In genomic region chr17:27824176-27824575, GRCh38 we compare ENCODE assay signal across 24 cellular contexts. TPM values are rescaled to one million over a fixed set of nuclear protein-coding genes. Genes with fewer than 3 reads are reported as not detected.
DNase-seq lines count a peak whose midpoint lies in the region; ATAC-seq and TF ChIP-seq lines count a peak whose summit lies in the region.
"Had no signal": no experiment of that assay in that cellular context is flagged by ENCODE, and none has a peak within 500 bp of the region (broad histone marks: within the 10 kb centered on the region; RNA-seq: fewer than 3 reads in every experiment).

No MANE protein-coding gene starts in this region.

- H3K27ac ChIP-seq in esophagus muscularis mucosa (replicated peaks in 1 of 4) = no peak overlapping the region
- no peak overlapping the region for H3K27ac ChIP-seq in gastrocnemius medialis
- H3K27ac ChIP-seq: A549; BLaER1 treated with 17β-estradiol and CSF1 and Interleukin-3, amounts not matched to agents 10 nM and 100 nM had no signal

- in situ Hi-C loops in gastrocnemius medialis (cut with MboI; ENCODE audit: low sequenced_read_pairs in 4 of 4) = no loop called here

- H3K4me3 ChIP-seq in esophagus muscularis mucosa = no peak overlapping the region
- no peak overlapping the region for H3K4me3 ChIP-seq in gastrocnemius medialis
- H3K4me3 ChIP-seq: A549; BLaER1 treated with 17β-estradiol and CSF1 and Interleukin-3, amounts not matched to agents 10 nM and 100 nM; GM12878; GM23338 had no signal

- H3K27me3 ChIP-seq in esophagus muscularis mucosa = no peaks in the 10 kb centered on the region
- no peaks in the 10 kb centered on the region for H3K27me3 ChIP-seq in gastrocnemius medialis
- H3K27me3 ChIP-seq: BE2C; BLaER1 treated with 17β-estradiol and CSF1 and Interleukin-3, amounts not matched to agents 10 nM and 100 nM had no signal

- intact Hi-C loops in esophagus muscularis mucosa (cut with DNase I) = no loop called here
- intact Hi-C loops in gastrocnemius medialis (cut with DNase I; ENCODE audit: low total_unique reads) = no loop called here

- no peaks in the 10 kb centered on the region for H3K36me3 ChIP-seq in esophagus muscularis mucosa
- H3K36me3 ChIP-seq in gastrocnemius medialis = no peaks in the 10 kb centered on the region
- H3K36me3 ChIP-seq: BE2C had no signal

- ATAC-seq in gastrocnemius medialis = no peak
- ATAC-seq: A549, GM12878, GM23338, HCT116 had no signal

- H3K4me1 Mint-ChIP-seq in osteocyte (ENCODE audit: unreplicated experiment) = no peaks in the 10 kb centered on the region
- H3K4me1 Mint-ChIP-seq: CD8-positive, alpha-beta memory T cell; GM23338; H9 had no signal

- no peak for TF ChIP-seq EP300 in esophagus muscularis mucosa (IDR thresholded peaks at IDR 0.05)

- TF ChIP-seq POLR2A in esophagus muscularis mucosa (IDR thresholded peaks at IDR 0.05; ENCODE audit: low read depth) = no peak
- TF ChIP-seq POLR2A in gastrocnemius medialis (IDR thresholded peaks at IDR 0.05) = no peak

- H3K36me3 Mint-ChIP-seq in osteocyte (ENCODE audit: unreplicated experiment) = no peaks in the 10 kb centered on the region
- H3K36me3 Mint-ChIP-seq: CD14-positive monocyte had no signal

- WGBS in esophagus muscularis mucosa = 84% methylated on average over 2 of the region's 2 CpGs

- H3K9me3 ChIP-seq in esophagus muscularis mucosa (peaks cover 0 to 4% (median 0%) of the 10 kb centered on the region in 4 donors), gastrocnemius medialis (no peaks in the 10 kb centered on the region)
- H3K9me3 ChIP-seq: A549, BE2C had no signal

- DNase-seq in NCI-H510A treated with DMSO at 0.1 percent for 48 hours (lab: John Stamatoyannopoulos, UW) = peak; percentile 33
- no peak for DNase-seq in NCI-H510A (lab: John Stamatoyannopoulos, UW)
- DNase-seq in esophagus muscularis mucosa (ENCODE audit: extremely low spot score) = peak; percentile 66
- peak; percentile 73 for DNase-seq in osteocyte (ENCODE audit: extremely low spot score, unreplicated experiment)
- no peak for DNase-seq in gastrocnemius medialis
- DNase-seq in stimulated activated CD4-positive, alpha-beta T cell treated with anti-CD3 and anti-CD28 coated beads, Interleukin-4, amount 100 ng/mL, for 4 hours = no peak
- DNase-seq: 8988T; ACHN; AML-193; BE2C; Calu3; CD4-positive, alpha-beta T cell; CD8-positive, alpha-beta memory T cell; COR-L47; DMS79; EL; GDM1; H9 had no signal

- H3K9me3 Mint-ChIP-seq in osteocyte (ENCODE audit: unreplicated experiment) = peaks cover 4% of the 10 kb centered on the region

- H3K4me1 ChIP-seq in esophagus muscularis mucosa (no peaks in the 10 kb centered on the region), gastrocnemius medialis (no peaks in the 10 kb centered on the region)
- H3K4me1 ChIP-seq: A549; BE2C; BLaER1 treated with 17β-estradiol and CSF1 and Interleukin-3, amounts not matched to agents 10 nM and 100 nM had no signal

- TF ChIP-seq CTCF in esophagus muscularis mucosa (IDR thresholded peaks at IDR 0.05) (no peak), osteocyte (IDR thresholded peaks at IDR 0.05) (no peak), gastrocnemius medialis (IDR thresholded peaks at IDR 0.05 in 4 of 5, conservative IDR thresholded peaks at IDR 0.05 in 1 of 5) (no peak)

- peaks cover 19% of the 10 kb centered on the region for H3K27me3 Mint-ChIP-seq in osteocyte (ENCODE audit: unreplicated experiment)
- H3K27me3 Mint-ChIP-seq: CD4-positive, alpha-beta T cell had no signal

- H3K27ac Mint-ChIP-seq in osteocyte (ENCODE audit: unreplicated experiment) = no peak overlapping the region
- H3K27ac Mint-ChIP-seq: CD14-positive monocyte; CD4-positive, alpha-beta T cell; CD8-positive, alpha-beta memory T cell; GM23338; H9 had no signal

- no peak overlapping the region for H3K4me3 Mint-ChIP-seq in osteocyte (ENCODE audit: unreplicated experiment)
- H3K4me3 Mint-ChIP-seq: CD14-positive monocyte; CD4-positive, alpha-beta T cell; CD8-positive, alpha-beta memory T cell; GM23338; H9 had no signal

RNA-seq across cellular contexts. Expression of gene NOS2, which starts 23.8 kb away (rescaled TPM):
- total RNA-seq in esophagus muscularis mucosa (under 1 TPM in 3 of 4 donors, not detected in 1; 0.13 to 0.69 (median 0.33) TPM), osteocyte (not detected in 2 replicates), gastrocnemius medialis (under 1 TPM in 3 of 4 donors, not detected in 1; 0.07 to 0.68 (median 0.31) TPM)
- total RNA-seq: Calu3 had no signal

Comparison
In these comparisons a context has a peak if more than half of its experiments do, and no peak if none do; other contexts are left out.
1. DNase-seq: peak in NCI-H510A treated with DMSO at 0.1 percent for 48 hours (single experiment), esophagus muscularis mucosa (single experiment) and osteocyte (single experiment); none in NCI-H510A (single experiment), gastrocnemius medialis (0 of 2) and stimulated activated CD4-positive, alpha-beta T cell treated with anti-CD3 and anti-CD28 coated beads, Interleukin-4, amount 100 ng/mL, for 4 hours (0 of 2).